Comparison of ENCODE assay signal across 15 cellular contexts in genomic region chr5:74408150-74409043, GRCh38.
DNase-seq lines count a peak whose midpoint lies in the region; FAIRE-seq and TF ChIP-seq lines count a peak whose summit lies in the region.
"Had no signal": no experiment of that assay in that cellular context is flagged by ENCODE, and none has a peak within 500 bp of the region (broad histone marks: within the 10 kb centered on the region; RNA-seq: fewer than 3 reads in every experiment).

No MANE protein-coding gene starts in this region.

- H2AFZ ChIP-seq in endothelial cell of umbilical vein (ENCODE audit: low read depth, low read length) (peak overlapping the region; percentile 50), trophoblast cell (ENCODE audit: insufficient read depth, low read length, poor library complexity) (no peak overlapping the region)

- no peak overlapping the region for H4K12ac ChIP-seq in trophoblast cell (ENCODE audit: low read depth, low read length)

- peaks cover 17% of the 10 kb centered on the region for H3K79me1 ChIP-seq in trophoblast cell (ENCODE audit: low read length)

- no peaks in the 10 kb centered on the region for H3K9me1 ChIP-seq in endothelial cell of umbilical vein (replicated peaks; ENCODE audit: control insufficient read depth, extremely low read depth, insufficient read depth, low read length)

- H3K23ac ChIP-seq in trophoblast cell (ENCODE audit: low read length), result no peak overlapping the region

- BruUV-seq in endothelial cell of umbilical vein (replicated peaks; lab: Mats Ljungman, UMichigan), result no TSS peak

- no peaks in the 10 kb centered on the region for H4K20me1 ChIP-seq in endothelial cell of umbilical vein (replicated peaks; ENCODE audit: control insufficient read depth, extremely low read depth, insufficient read depth, low read length)

- H3K9me3 ChIP-seq in endothelial cell of umbilical vein (replicated peaks; ENCODE audit: control insufficient read depth, insufficient read depth, low read length), result no peaks in the 10 kb centered on the region
- no peaks in the 10 kb centered on the region for H3K9me3 ChIP-seq in trophoblast cell (ENCODE audit: insufficient read depth, low read depth, low read length)
- H3K9me3 ChIP-seq: sigmoid colon, SJCRH30 had no signal

- H2BK12ac ChIP-seq in trophoblast cell (ENCODE audit: low read length), result peak overlapping the region; percentile 27

- TF ChIP-seq POLR2A in endothelial cell of umbilical vein (IDR thresholded peaks at IDR 0.05; ENCODE audit: low read depth, low read length), result no peak

- DNase-seq in LNCaP clone FGC (ENCODE audit: low read depth) (peak; percentile 74), NCI-H526 (lab: John Stamatoyannopoulos, UW) (peak; percentile 39 to 76), endothelial cell of umbilical vein (ENCODE audit: low read depth, low spot score) (peak; percentile 76), trophoblast cell (no peak), NAMALWA (ENCODE audit: low spot score) (no peak), medulla oblongata (ENCODE audit: extremely low spot score) (no peak), H7 (no peak)
- DNase-seq: activated CD8-positive, alpha-beta memory T cell treated with anti-CD3 and anti-CD28 coated beads for 24 hours; CD4-positive, CD25-positive, alpha-beta regulatory T cell; nephron progenitor cell; sigmoid colon had no signal

- FAIRE-seq in endothelial cell of umbilical vein (lab: Jason Lieb, UNC), result peak; percentile 46
- FAIRE-seq: H54, TTC549 had no signal

- CTCF ChIA-PET in endothelial cell of umbilical vein (lab: Charles Lee), result interaction anchor here (0.8 to 2.5 kb wide), 5 partner anchors 8 to 232 kb away, joined by 3 to 8 read pairs (median 4); partner anchors contain the start of gene ENC1

- H2AK5ac ChIP-seq in trophoblast cell (ENCODE audit: low read length), result no peak overlapping the region

- H3K4me3 ChIP-seq in LNCaP clone FGC (ENCODE audit: low read depth, low read length) (no peak overlapping the region; the same call in 1 of the 2 replicates), endothelial cell of umbilical vein (replicated peaks in 1 of 3; ENCODE audit: insufficient read depth in 1 of 3, low read depth in 1 of 3, low read length in 3 of 3) (peak overlapping the region in 1 of 3 experiments; percentile 25), trophoblast cell (ENCODE audit: low read depth, low read length) (no peak overlapping the region), H7 (ENCODE audit: insufficient read depth, low read depth, low read length) (no peak overlapping the region)
- H3K4me3 ChIP-seq: sigmoid colon, SJCRH30 had no signal

- H3K4ac ChIP-seq in trophoblast cell (ENCODE audit: low read depth, low read length), result no peak overlapping the region

- no peaks in the 10 kb centered on the region for H3K27me3 ChIP-seq in endothelial cell of umbilical vein (ENCODE audit: control insufficient read depth in 2 of 2, insufficient read depth in 2 of 2, low read length in 2 of 2)
- no peaks in the 10 kb centered on the region for H3K27me3 ChIP-seq in trophoblast cell (ENCODE audit: insufficient read depth, low read length)
- H3K27me3 ChIP-seq in H7 (ENCODE audit: control insufficient read depth, insufficient read depth, low read length), result no peaks in the 10 kb centered on the region
- H3K27me3 ChIP-seq: sigmoid colon, SJCRH30 had no signal

- no peak overlapping the region for H4K8ac ChIP-seq in trophoblast cell (ENCODE audit: low read depth, low read length)

- no peaks in the 10 kb centered on the region for H3K79me2 ChIP-seq in endothelial cell of umbilical vein (ENCODE audit: control insufficient read depth, insufficient read depth, low read length)
- no peaks in the 10 kb centered on the region for H3K79me2 ChIP-seq in trophoblast cell (ENCODE audit: control insufficient read depth, insufficient read depth, low read length, poor library complexity)

- POLR2A ChIA-PET in endothelial cell of umbilical vein (lab: Charles Lee), result interaction anchor here (0.6 kb wide), 1 partner anchor 95 kb away, joined by 3 read pairs; no protein-coding TSS in a partner anchor

- WGBS in trophoblast cell (ENCODE audit: extremely low coverage, insufficient coverage, insufficient read length), result no CpG with 5 or more reads among the region's 7 CpGs

- H3K4me2 ChIP-seq in endothelial cell of umbilical vein (ENCODE audit: insufficient read depth, low read length) (peak overlapping the region; percentile 69), trophoblast cell (ENCODE audit: low read length) (no peak overlapping the region)

- TF ChIP-seq CTCF in LNCaP clone FGC (IDR thresholded peaks at IDR 0.05; ENCODE audit: control insufficient read depth, extremely low read depth, insufficient read depth) (no peak), endothelial cell of umbilical vein (IDR thresholded peaks at IDR 0.05; ENCODE audit: extremely low read depth in 1 of 2, insufficient read depth in 1 of 2, low read depth in 1 of 2, low read length in 2 of 2) (no peak)

- no peak overlapping the region for H3K14ac ChIP-seq in trophoblast cell (ENCODE audit: low read length)

- H3K36me3 ChIP-seq in endothelial cell of umbilical vein (ENCODE audit: control insufficient read depth in 2 of 2, extremely low read depth in 1 of 2, insufficient read depth in 2 of 2, low read length in 2 of 2) (no peaks in the 10 kb centered on the region), trophoblast cell (ENCODE audit: control insufficient read depth in 1 of 2, insufficient read depth in 2 of 2, low read length in 2 of 2) (no peaks in the 10 kb centered on the region), H7 (replicated peaks; ENCODE audit: control insufficient read depth, insufficient read depth, low read length) (no peaks in the 10 kb centered on the region)
- H3K36me3 ChIP-seq: sigmoid colon, SJCRH30 had no signal

- H3K4me1 ChIP-seq in endothelial cell of umbilical vein (ENCODE audit: control insufficient read depth, extremely low read depth, insufficient read depth, low read length) (peaks cover 13% of the 10 kb centered on the region), trophoblast cell (ENCODE audit: control insufficient read depth in 1 of 2, insufficient read depth in 2 of 2, low read length in 2 of 2) (peaks cover 0 to 5% of the 10 kb centered on the region in 2 experiments)

- H3K9ac ChIP-seq in endothelial cell of umbilical vein (replicated peaks; ENCODE audit: extremely low read depth, insufficient read depth, low read length) (peak overlapping the region; percentile 55), trophoblast cell (ENCODE audit: low read length) (no peak overlapping the region)

- peak overlapping the region; percentile 51 for H3K27ac ChIP-seq in endothelial cell of umbilical vein (ENCODE audit: insufficient read depth, low read depth, low read length)
- H3K27ac ChIP-seq in trophoblast cell (ENCODE audit: low read depth, low read length), result no peak overlapping the region
- H3K27ac ChIP-seq: HL-60, sigmoid colon, SJCRH30 had no signal

- dilution Hi-C loops in endothelial cell of umbilical vein (cut with MboI; ENCODE audit: extremely low pct_ligation_motif_present, low sequenced_read_pairs), result no loop called here

- no peak overlapping the region for H4K91ac ChIP-seq in trophoblast cell (ENCODE audit: low read depth, low read length)

- intact Hi-C loops in endothelial cell of umbilical vein (cut with micrococcal nuclease), result no loop called here

- H2BK5ac ChIP-seq in trophoblast cell (ENCODE audit: low read depth, low read length, poor library complexity), result no peak overlapping the region

- H2BK120ac ChIP-seq in trophoblast cell (ENCODE audit: insufficient read depth, low read length, poor library complexity), result no peak overlapping the region

- H3K18ac ChIP-seq in trophoblast cell (ENCODE audit: low read length), result no peak overlapping the region

TF ChIP-seq in endothelial cell of umbilical vein, 7 proteins besides CTCF, POLR2A, EP300 and RAD21:
- TF ChIP-seq GATA2 (IDR thresholded peaks at IDR 0.05; ENCODE audit: insufficient read depth, insufficient read length, low read depth, low read length) (no peak), EZH2 (IDR thresholded peaks at IDR 0.05; ENCODE audit: borderline replicate concordance, low read depth, low read length, severe bottlenecking) (no peak), POLR2AphosphoS5 (IDR thresholded peaks at IDR 0.05; ENCODE audit: insufficient read depth, low read depth, low read length) (no peak), FOS (IDR thresholded peaks at IDR 0.05; ENCODE audit: borderline replicate concordance, insufficient read depth, low read length) (no peak), MYC (IDR thresholded peaks at IDR 0.05; ENCODE audit: low read depth, low read length) (no peak), JUN (IDR thresholded peaks at IDR 0.05; ENCODE audit: borderline replicate concordance, insufficient read depth, insufficient read length, low read depth) (no peak)
- TF ChIP-seq, protein P1, sequence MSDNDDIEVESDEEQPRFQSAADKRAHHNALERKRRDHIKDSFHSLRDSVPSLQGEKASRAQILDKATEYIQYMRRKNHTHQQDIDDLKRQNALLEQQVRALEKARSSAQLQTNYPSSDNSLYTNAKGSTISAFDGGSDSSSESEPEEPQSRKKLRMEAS (IDR thresholded peaks at IDR 0.05; ENCODE audit: insufficient read depth, insufficient read length), result no peak

Comparison
In these comparisons a context has a peak if more than half of its experiments do, and no peak if none do; other contexts are left out.
1. DNase-seq: peak in LNCaP clone FGC (single experiment), NCI-H526 (2 of 2) and endothelial cell of umbilical vein (single experiment); none in trophoblast cell (0 of 2), NAMALWA (single experiment), medulla oblongata (single experiment) and H7 (single experiment).